ENCODE assay signal across 8 cellular contexts in genomic region chr17:20654114-20654513, GRCh38.
DNase-seq lines count a peak whose midpoint lies in the region; FAIRE-seq and TF ChIP-seq lines count a peak whose summit lies in the region.
"Not testable (repeated sequence)": the region's sequence is repeated elsewhere in the genome, so short reads cannot be mapped to it uniquely, and the experiment has no call there.

No MANE protein-coding gene starts in this region.

- TF ChIP-seq CTCF in AG09319 (IDR thresholded peaks at IDR 0.05; ENCODE audit: low read depth, low read length); fibroblast of pulmonary artery (IDR thresholded peaks at IDR 0.05; ENCODE audit: low read length, missing control alignments); kidney epithelial cell (IDR thresholded peaks at IDR 0.05; ENCODE audit: insufficient read depth, low read length, poor library complexity, severe bottlenecking): not testable (repeated sequence)

- not testable (repeated sequence) for H3K36me3 ChIP-seq in adipocyte (ENCODE audit: control insufficient read depth, insufficient read depth, low read length, severe bottlenecking); kidney epithelial cell (ENCODE audit: control insufficient read depth, insufficient read depth, low read length)

- FAIRE-seq in endometrium (lab: Jason Lieb, UNC), result peak; percentile 63

- not testable (repeated sequence) for H3K9ac ChIP-seq in adipocyte (ENCODE audit: low read length)

- DNase-seq in AG09319 (ENCODE audit: extremely low read depth, low read depth) (peak; percentile 2), H4 (ENCODE audit: low spot score) (peak; percentile 55), OCI-M1 (lab: John Stamatoyannopoulos, UW) (peak; percentile 1), adipocyte (ENCODE audit: low read depth) (peak; percentile 52), fibroblast of pulmonary artery (ENCODE audit: low read depth) (peak; percentile 13), kidney epithelial cell (ENCODE audit: low read depth) (peak; percentile 48), renal cortical epithelial cell (ENCODE audit: low read depth) (peak; percentile 38)

- H3K4me3 ChIP-seq in adipocyte (ENCODE audit: low read length); fibroblast of pulmonary artery (replicated peaks; ENCODE audit: low read depth, low read length); kidney epithelial cell (ENCODE audit: low read depth, low read length): not testable (repeated sequence)

- not testable (repeated sequence) for H3K4me1 ChIP-seq in adipocyte (ENCODE audit: control insufficient read depth, insufficient read depth, low read length)

- H3K9me3 ChIP-seq in adipocyte (ENCODE audit: control insufficient read depth, low read length), result not testable (repeated sequence)

- H3K27me3 ChIP-seq in adipocyte (replicated peaks; ENCODE audit: control insufficient read depth, insufficient read depth, low read length); kidney epithelial cell (ENCODE audit: control insufficient read depth, insufficient read depth, low read length): not testable (repeated sequence)

Comparison
In these comparisons a context has a peak if more than half of its experiments do, and no peak if none do; other contexts are left out.
1. DNase-seq: peak in every context shown above with its lines; median percentile 55 in H4; 52 in adipocyte; 48 in kidney epithelial cell; 38 in renal cortical epithelial cell; 13 in fibroblast of pulmonary artery; 2 in AG09319; 1 in OCI-M1.